ENCODE assay signal across 12 cellular contexts in the genomic region with DNA sequence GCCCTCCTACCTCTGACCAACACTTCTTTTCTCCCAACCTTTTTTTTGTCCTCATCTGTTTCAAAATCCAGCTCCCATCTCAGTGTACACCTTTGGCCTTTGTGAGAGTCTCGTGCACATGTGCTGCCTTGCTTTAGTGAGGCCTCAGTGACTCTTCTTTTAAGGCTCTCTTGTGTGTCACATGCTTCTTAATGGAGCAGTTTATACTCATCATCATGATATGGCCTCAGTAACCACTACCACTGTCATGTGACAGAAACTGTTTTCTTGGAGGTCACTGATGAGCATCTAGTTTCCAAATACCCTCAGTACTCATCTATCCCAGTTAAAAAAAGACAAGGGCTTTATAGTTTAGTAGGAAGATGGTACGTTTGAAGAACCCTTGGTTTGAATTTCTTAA. TPM values are rescaled to one million over a fixed set of nuclear protein-coding genes. Genes with fewer than 3 reads are reported as not detected.
DNase-seq lines count a peak whose midpoint lies in the region; ATAC-seq lines count a peak whose summit lies in the region.
"Had no signal": no experiment of that assay in that cellular context is flagged by ENCODE, and none has a peak within 500 bp of the region (broad histone marks: within the 10 kb centered on the region; RNA-seq: fewer than 3 reads in every experiment).

No MANE protein-coding gene starts in this region.

- H3K27ac Mint-ChIP-seq in stimulated activated naive B cell treated with anti-CD40 and anti-IgM and Interleukin-4, amounts not matched to agents 10 μg/mL and 1 μg/mL and 100 μg/mL, for 72 hours: peak overlapping the region; percentile 15
- H3K27ac Mint-ChIP-seq: IgD-negative memory B cell had no signal

- H3K4me1 Mint-ChIP-seq in stimulated activated naive B cell treated with anti-CD40 and anti-IgM and Interleukin-4, amounts not matched to agents 10 μg/mL and 1 μg/mL and 100 μg/mL, for 72 hours: peaks cover 14 to 26% of the 10 kb centered on the region in 2 donors

- peaks cover 1 to 7% of the 10 kb centered on the region in 2 donors for H3K36me3 Mint-ChIP-seq in stimulated activated naive B cell treated with anti-CD40 and anti-IgM and Interleukin-4, amounts not matched to agents 10 μg/mL and 1 μg/mL and 100 μg/mL, for 72 hours
- H3K36me3 Mint-ChIP-seq: IgD-negative memory B cell had no signal

- peaks cover 20 to 35% of the 10 kb centered on the region in 2 donors for H3K27me3 Mint-ChIP-seq in stimulated activated naive B cell treated with anti-CD40 and anti-IgM and Interleukin-4, amounts not matched to agents 10 μg/mL and 1 μg/mL and 100 μg/mL, for 72 hours

- no peak overlapping the region for H3K4me3 Mint-ChIP-seq in stimulated activated naive B cell treated with anti-CD40 and anti-IgM and Interleukin-4, amounts not matched to agents 10 μg/mL and 1 μg/mL and 100 μg/mL, for 72 hours
- H3K4me3 Mint-ChIP-seq: IgD-negative memory B cell had no signal

- no peak for ATAC-seq in left lobe of liver
- peak in 1 of 2 donors; percentile 33 for ATAC-seq in stimulated activated naive B cell treated with anti-CD40 and anti-IgM and Interleukin-4, amounts not matched to agents 10 μg/mL and 1 μg/mL and 100 μg/mL, for 72 hours (replicated peaks)

- no peaks in the 10 kb centered on the region for H3K9me3 Mint-ChIP-seq in stimulated activated naive B cell treated with anti-CD40 and anti-IgM and Interleukin-4, amounts not matched to agents 10 μg/mL and 1 μg/mL and 100 μg/mL, for 72 hours
- H3K9me3 Mint-ChIP-seq: IgD-negative memory B cell had no signal

- peak; percentile 9 for DNase-seq in activated CD8-positive, alpha-beta memory T cell treated with anti-CD3 and anti-CD28 coated beads for 24 hours
- DNase-seq in activated CD8-positive, alpha-beta memory T cell treated with anti-CD3 and anti-CD28 coated beads, Interleukin-2, amount 50 U/mL, for 4 hours: no peak
- DNase-seq in RPMI7951 (ENCODE audit: low read depth) (peak; percentile 47), left lobe of liver (ENCODE audit: low spot score) (peak; percentile 6), COLO668 (lab: John Stamatoyannopoulos, UW; ENCODE audit: unreplicated experiment) (no peak), NCI-H510A (lab: John Stamatoyannopoulos, UW) (no peak), COR-L47 (lab: John Stamatoyannopoulos, UW) (no peak)
- DNase-seq in stimulated activated naive B cell treated with anti-CD40 and anti-IgM and Interleukin-4, amounts not matched to agents 10 μg/mL and 1 μg/mL and 100 μg/mL, for 72 hours: no peak
- DNase-seq: 8988T, Caco-2, NCI-H1930 had no signal

RNA-seq across cellular contexts. Expression of a gene that starts 8.1 kb away (rescaled TPM):
- total RNA-seq in RPMI7951 (2014; rRNA removed; shearing (Covaris generic)): 20.7 and 31.0 TPM in 2 replicates
- total RNA-seq in left lobe of liver: 0.13 TPM

Comparison
In these comparisons a context has a peak if more than half of its experiments do, and no peak if none do; other contexts are left out.
1. DNase-seq: peak in activated CD8-positive, alpha-beta memory T cell treated with anti-CD3 and anti-CD28 coated beads for 24 hours (single experiment), RPMI7951 (single experiment) and left lobe of liver (single experiment); none in activated CD8-positive, alpha-beta memory T cell treated with anti-CD3 and anti-CD28 coated beads, Interleukin-2, amount 50 U/mL, for 4 hours (single experiment), stimulated activated naive B cell treated with anti-CD40 and anti-IgM and Interleukin-4, amounts not matched to agents 10 μg/mL and 1 μg/mL and 100 μg/mL, for 72 hours (single experiment), COLO668 (single experiment), NCI-H510A (single experiment) and COR-L47 (single experiment).
2. RNA of a gene that starts 8.1 kb away (total RNA-seq): 20.7 to 31.0 TPM in RPMI7951; 0.13 TPM in left lobe of liver (single experiment); every median in the first group is over 10 times any median in the second.